Comparison of ENCODE assay signal across 9 cellular contexts in genomic region chr3:49133226-49133951, GRCh38. TPM values are rescaled to one million over a fixed set of nuclear protein-coding genes. Genes with fewer than 3 reads are reported as not detected.
DNase-seq lines count a peak whose midpoint lies in the region; ATAC-seq, FAIRE-seq and TF ChIP-seq lines count a peak whose summit lies in the region.
"Had no signal": no experiment of that assay in that cellular context is flagged by ENCODE, and none has a peak within 500 bp of the region (broad histone marks: within the 10 kb centered on the region; RNA-seq: fewer than 3 reads in every experiment).

No MANE protein-coding gene starts in this region.

- H3K4me3 ChIP-seq in kidney epithelial cell (ENCODE audit: low read depth, low read length) (peak overlapping the region; percentile 67), small intestine (ENCODE audit: low read depth in 1 of 2, low read length in 2 of 2) (peak overlapping the region in 1 of 2 donors; percentile 56)

- H3K4me1 ChIP-seq in small intestine (ENCODE audit: control insufficient read depth in 2 of 2, insufficient read depth in 1 of 2, low read depth in 1 of 2, low read length in 1 of 2): peaks cover 0 to 4% of the 10 kb centered on the region in 2 donors

- H3K27me3 ChIP-seq in kidney epithelial cell (ENCODE audit: control insufficient read depth, insufficient read depth, low read length) (peaks cover 3% of the 10 kb centered on the region), small intestine (ENCODE audit: control insufficient read depth in 2 of 2, insufficient read depth in 2 of 2, low read length in 2 of 2) (no peaks in the 10 kb centered on the region)

- TF ChIP-seq CTCF in kidney epithelial cell (IDR thresholded peaks at IDR 0.05; ENCODE audit: insufficient read depth, low read length, poor library complexity, severe bottlenecking): no peak

- ATAC-seq in HG02852 (IDR thresholded peaks at IDR 0.05; ENCODE audit: unreplicated experiment): no peak

- WGBS in small intestine, 3 donors: 2 to 9% (median 4%) methylated on average over 29 to 30 of the region's 30 CpGs

- H3K36me3 ChIP-seq in kidney epithelial cell (ENCODE audit: control insufficient read depth, insufficient read depth, low read length) (peaks cover 2% of the 10 kb centered on the region), small intestine (ENCODE audit: control insufficient read depth in 2 of 2, insufficient read depth in 2 of 2, low read length in 2 of 2) (no peaks in the 10 kb centered on the region)

- H3K9me3 ChIP-seq in small intestine (ENCODE audit: control insufficient read depth, low read depth): no peaks in the 10 kb centered on the region

- H3K27ac ChIP-seq in cingulate gyrus (ENCODE audit: low read depth, low read length) (peak overlapping the region; percentile 77), small intestine (ENCODE audit: low read depth in 1 of 2, low read length in 1 of 2) (peak overlapping the region; percentile 8 to 77)

- FAIRE-seq in small intestine (lab: Jason Lieb, UNC): no peak

- DNase-seq in NCI-H1694 treated with DMSO at 0.1 percent for 48 hours (lab: John Stamatoyannopoulos, UW): peak; percentile 8
- no peak for DNase-seq in NCI-H1694 (lab: John Stamatoyannopoulos, UW)
- peak; percentile 5 for DNase-seq in NCI-H524 treated with DMSO at 0.1 percent for 48 hours (lab: John Stamatoyannopoulos, UW)
- peak; percentile 37 for DNase-seq in kidney epithelial cell (ENCODE audit: low read depth)
- DNase-seq in small intestine: peak; percentile 86
- DNase-seq in activated CD4-positive, alpha-beta T cell treated with anti-CD3 and anti-CD28 coated beads for 4 hours: no peak
- DNase-seq: DND-41 had no signal

RNA-seq across cellular contexts. Expression of gene LAMB2, which starts 0.5 kb away (rescaled TPM):
- total RNA-seq in kidney epithelial cell: 197 and 262 TPM in 2 replicates
- 100 to 1,000 TPM; 124 to 598 (median 312) TPM for polyA plus RNA-seq in small intestine

RNA-seq across cellular contexts. Expression of gene USP19, which starts 12.8 kb away (rescaled TPM):
- 55.2 and 62.6 TPM in 2 replicates for total RNA-seq in kidney epithelial cell
- 10 to 100 TPM; 20.1 to 26.2 (median 22.2) TPM for polyA plus RNA-seq in small intestine

RNA-seq across cellular contexts. Expression of gene QARS1, which starts 28.8 kb away (rescaled TPM):
- total RNA-seq in kidney epithelial cell: 279 and 320 TPM in 2 replicates
- 100 to 1,000 TPM; 360 to 425 (median 395) TPM for polyA plus RNA-seq in small intestine

RNA-seq across cellular contexts. Expression of gene CCDC71, which starts 32.7 kb away (rescaled TPM):
- total RNA-seq in kidney epithelial cell: 41.2 and 46.6 TPM in 2 replicates
- 10 to 100 TPM; 13.0 to 22.3 (median 13.5) TPM for polyA plus RNA-seq in small intestine

RNA-seq across cellular contexts. Expression of gene KLHDC8B, which starts 38.0 kb away (rescaled TPM):
- 6.4 and 10.1 TPM in 2 replicates for total RNA-seq in kidney epithelial cell
- polyA plus RNA-seq in small intestine: 10 to 100 TPM in 1 of 3 donors, 1 to 10 TPM in 2; 6.3 to 18.5 (median 9.2) TPM

Comparison
In these comparisons a context has a peak if more than half of its experiments do, and no peak if none do; other contexts are left out.
1. DNase-seq: peak in NCI-H1694 treated with DMSO at 0.1 percent for 48 hours (single experiment), NCI-H524 treated with DMSO at 0.1 percent for 48 hours (single experiment), kidney epithelial cell (single experiment) and small intestine (single experiment); none in NCI-H1694 (single experiment) and activated CD4-positive, alpha-beta T cell treated with anti-CD3 and anti-CD28 coated beads for 4 hours (0 of 2).